In genomic region chr18:36709315-36709714, GRCh38 we compare ENCODE assay signal across 24 cellular contexts.
DNase-seq lines count a peak whose midpoint lies in the region; ATAC-seq, FAIRE-seq and TF ChIP-seq lines count a peak whose summit lies in the region.
"Had no signal": no experiment of that assay in that cellular context is flagged by ENCODE, and none has a peak within 500 bp of the region (broad histone marks: within the 10 kb centered on the region; RNA-seq: fewer than 3 reads in every experiment).

No MANE protein-coding gene starts in this region.

- TF ChIP-seq CTCF in left ventricle myocardium inferior (IDR thresholded peaks at IDR 0.05; ENCODE audit: borderline replicate concordance) (no peak), K562 (IDR thresholded peaks at IDR 0.05 in 2 of 3, conservative IDR thresholded peaks at IDR 0.05 in 1 of 3; ENCODE audit: insufficient read depth in 2 of 3, low read depth in 1 of 3, low read length in 3 of 3) (no peak)

- no peak for FAIRE-seq in K562 (lab: Jason Lieb, UNC)
- FAIRE-seq: A549, GM12878, GM12892, GM18507 had no signal

- peaks cover 8% of the 10 kb centered on the region; the same call in 1 of the 2 replicates for H4K20me1 ChIP-seq in K562 (replicated peaks; ENCODE audit: control insufficient read depth, insufficient read depth, low read length)
- H4K20me1 ChIP-seq: BLaER1 had no signal

- no peak overlapping the region for H3K4me2 ChIP-seq in K562 (ENCODE audit: insufficient read depth, low read length)
- H3K4me2 ChIP-seq: A549, BLaER1 had no signal

- H3K9me3 ChIP-seq in left ventricle myocardium inferior (replicated peaks) (no peaks in the 10 kb centered on the region), K562 (replicated peaks; ENCODE audit: control insufficient read depth, insufficient read depth, low read depth, low read length) (no peaks in the 10 kb centered on the region)
- H3K9me3 ChIP-seq: A549, BE2C, BLaER1 had no signal

- H3K27me3 ChIP-seq in left ventricle myocardium inferior (ENCODE audit: low read depth) (no peaks in the 10 kb centered on the region), K562 (ENCODE audit: control insufficient read depth in 2 of 2, insufficient read depth in 2 of 2, low read length in 2 of 2) (peaks cover 9 to 34% of the 10 kb centered on the region in 2 experiments; a peak in 3 of 5 replicates)
- H3K27me3 ChIP-seq: BE2C, BLaER1 had no signal

- H3K4me1 ChIP-seq in left ventricle myocardium inferior (peaks cover 64% of the 10 kb centered on the region), K562 (replicated peaks in 1 of 2; ENCODE audit: control insufficient read depth in 2 of 2, insufficient read depth in 2 of 2, low read length in 2 of 2) (no peaks in the 10 kb centered on the region)
- H3K4me1 ChIP-seq: BLaER1 had no signal

- intact Hi-C loops in left ventricle myocardium inferior (cut with micrococcal nuclease) (no loop called here), Right ventricle myocardium inferior (cut with DNase I) (no loop called here), K562 (cut with micrococcal nuclease) (no loop called here)

- DNase-seq in left ventricle myocardium inferior (no peak), Right ventricle myocardium inferior (ENCODE audit: missing footprints) (no peak), K562 (ENCODE audit: extremely low read depth in 1 of 4, low spot score in 3 of 4) (no peak), retina (peak; percentile 11), AG20443 (ENCODE audit: low spot score) (no peak)
- DNase-seq in stimulated activated naive CD8-positive, alpha-beta T cell treated with anti-CD3 and anti-CD28 coated beads, Interleukin-15, Interleukin-2, amounts not matched to agents 100 U/mL and 50 U/mL, for 24 hours: no peak
- DNase-seq: BE2C; C1 segment of cervical spinal cord; CD4-positive, alpha-beta memory T cell; CD4-positive, CD25-positive, alpha-beta regulatory T cell; CD8-positive, alpha-beta memory T cell; COR-L47; DMS 273 treated with DMSO at 0.1 percent for 48 hours; DMS153; DMS79; DND-41; EL; GDM1 had no signal

- H3K36me3 ChIP-seq in left ventricle myocardium inferior (no peaks in the 10 kb centered on the region), K562 (ENCODE audit: control insufficient read depth, insufficient read depth, low read length) (no peaks in the 10 kb centered on the region)
- H3K36me3 ChIP-seq: BE2C, BLaER1 had no signal

- BruUV-seq in K562 (replicated peaks; lab: Mats Ljungman, UMichigan): no TSS peak

- CTCF ChIA-PET in K562 (lab: Yijun Ruan, JAX; ENCODE audit: low intra/inter-chr PET ratio): no interaction called here

- H2AFZ ChIP-seq in K562 (ENCODE audit: low read depth, low read length): no peak overlapping the region; the same call in 1 of the 2 replicates

- no peak for TF ChIP-seq RAD21 in K562 (CRISPR knock-in tag; conservative IDR thresholded peaks at IDR 0.05 in 1 of 2, IDR thresholded peaks at IDR 0.05 in 1 of 2)

- 0% methylated on average over 6 of the region's 6 CpGs for WGBS in K562 (ENCODE audit: insufficient coverage, low coverage, missing lambda C conversion rate)

- POLR2A ChIA-PET in K562 (lab: Yijun Ruan, JAX): no interaction called here

- no peaks in the 10 kb centered on the region for H3K9me1 ChIP-seq in K562 (ENCODE audit: control insufficient read depth, insufficient read depth, low read length)

- TF ChIP-seq POLR2A in K562 (conservative IDR thresholded peaks at IDR 0.05): no peak

- H3K9ac ChIP-seq in K562 (ENCODE audit: insufficient read depth in 1 of 2, low read depth in 2 of 2, low read length in 2 of 2): no peak overlapping the region
- H3K9ac ChIP-seq: BLaER1 had no signal

- TF ChIP-seq EP300 in K562 (IDR thresholded peaks at IDR 0.05; ENCODE audit: low read length): no peak

- no peak for ATAC-seq in Right ventricle myocardium inferior
- ATAC-seq in K562: no peak; the same call in 2 of the 3 replicates
- ATAC-seq in stimulated activated naive CD8-positive, alpha-beta T cell treated with anti-CD3 and anti-CD28 coated beads, Interleukin-15, Interleukin-2, amounts not matched to agents 100 U/mL and 50 U/mL, for 24 hours: no peak
- ATAC-seq: A549, GM12878 had no signal

- H3K27ac ChIP-seq in left ventricle myocardium inferior (replicated peaks) (peak overlapping the region; percentile 31), K562 (ENCODE audit: extremely low read depth, low read depth, low read length) (no peak overlapping the region)
- H3K27ac ChIP-seq: 22Rv1, A549, BLaER1 had no signal

- in situ Hi-C loops in K562 (cut with MboI): no loop called here

- H3K79me2 ChIP-seq in K562 (ENCODE audit: control insufficient read depth, insufficient read depth, low read length): no peaks in the 10 kb centered on the region

- H3K4me3 ChIP-seq in left ventricle myocardium inferior (no peak overlapping the region), K562 (no peak overlapping the region)
- H3K4me3 ChIP-seq: A549, BLaER1, GM12878 had no signal

TF ChIP-seq in K562, 482 proteins besides CTCF, POLR2A, EP300 and RAD21:
- TF ChIP-seq CREB1 (IDR thresholded peaks at IDR 0.05) (no peak), CREB1 (CRISPR knock-in tag; IDR thresholded peaks at IDR 0.05) (no peak), FOXK2 (conservative IDR thresholded peaks at IDR 0.05 in 1 of 2, IDR thresholded peaks at IDR 0.05 in 1 of 2; ENCODE audit: low read depth in 2 of 2) (no peak), NFIC (IDR thresholded peaks at IDR 0.05) (peak; percentile 44), ZNF23 (CRISPR knock-in tag; IDR thresholded peaks at IDR 0.05) (no peak)
